8 cellular contexts compared by ENCODE assay signal in the genomic region with DNA sequence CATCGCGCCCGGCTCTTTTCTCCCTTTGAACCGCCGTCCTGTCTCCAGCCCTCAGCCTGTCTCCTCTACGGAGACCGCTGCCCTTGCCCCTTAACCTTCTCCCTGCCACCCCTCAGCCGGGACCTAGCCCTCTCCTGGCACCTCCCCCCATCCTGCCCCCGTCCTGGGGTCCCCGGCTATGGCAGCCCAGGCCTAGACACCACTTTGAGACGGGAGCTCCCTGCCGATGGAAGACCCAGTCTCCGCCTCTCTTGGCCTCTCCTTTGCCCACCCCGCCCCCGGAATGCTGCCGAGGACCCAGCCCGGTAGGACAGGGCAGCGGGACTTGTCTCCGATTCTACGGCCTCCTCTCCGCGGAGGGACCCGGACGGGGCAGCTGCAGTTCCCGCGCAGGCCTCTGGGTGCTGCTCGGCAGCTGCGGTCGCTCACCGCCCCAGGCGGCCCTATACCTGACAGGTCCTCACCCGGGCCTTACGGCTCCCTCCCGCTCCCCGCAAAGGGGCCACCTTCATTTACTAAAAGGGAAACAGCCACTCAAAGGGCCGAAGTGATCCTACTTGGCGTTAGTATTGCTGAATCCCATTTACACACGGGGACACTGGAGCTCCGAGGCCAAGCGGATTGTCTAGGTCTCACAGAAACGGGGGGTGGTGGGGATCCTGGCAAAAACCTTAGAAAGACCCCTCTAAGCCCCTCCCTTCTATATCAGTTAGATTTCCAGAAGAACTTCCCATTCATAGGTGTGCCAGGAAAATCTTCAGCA. TPM values are rescaled to one million over a fixed set of nuclear protein-coding genes. Genes with fewer than 3 reads are reported as not detected.
DNase-seq lines count a peak whose midpoint lies in the region; ATAC-seq and TF ChIP-seq lines count a peak whose summit lies in the region.

No MANE protein-coding gene starts in this region.

- TF ChIP-seq CTCF in AG04449 (IDR thresholded peaks at IDR 0.05; ENCODE audit: insufficient read depth, low read length, missing control alignments) (peak; percentile 95), MM.1S (IDR thresholded peaks at IDR 0.05; ENCODE audit: low read length) (peak; percentile 92), right atrium auricular region (IDR thresholded peaks at IDR 0.05) (peak; percentile 96 to 99), retinal pigment epithelial cell (conservative IDR thresholded peaks at IDR 0.05; ENCODE audit: low read depth, low read length) (peak; percentile 95)

- H2AFZ ChIP-seq in MM.1S (ENCODE audit: low read length), result peak overlapping the region; percentile 39; the same call in 1 of the 2 replicates

- ATAC-seq in GM18909 (IDR thresholded peaks at IDR 0.05; ENCODE audit: poor library complexity, unreplicated experiment) (peak; percentile 77), T-helper 17 cell (peak; percentile 98), HG02763 (IDR thresholded peaks at IDR 0.05; ENCODE audit: unreplicated experiment) (no peak)

- no peak overlapping the region; the same call in 1 of the 2 replicates for H3K4me3 ChIP-seq in AG04449 (ENCODE audit: low read depth, low read length)
- H3K4me3 ChIP-seq in MM.1S (ENCODE audit: low read length), result 0 out of 2 replicates have a peak overlapping the region, but pooled peaks have one; percentile 33
- H3K4me3 ChIP-seq in adipocyte (ENCODE audit: low read length), result no peak overlapping the region
- H3K4me3 ChIP-seq in right atrium auricular region, result no peak overlapping the region
- no peak overlapping the region for H3K4me3 ChIP-seq in retinal pigment epithelial cell (ENCODE audit: low read length)

- no peaks in the 10 kb centered on the region for H3K4me1 Mint-ChIP-seq in T-helper 17 cell

- no peaks in the 10 kb centered on the region for H4K20me1 ChIP-seq in MM.1S (ENCODE audit: insufficient read depth, low read length)

- H3K27me3 Mint-ChIP-seq in T-helper 17 cell, result peaks cover 66% of the 10 kb centered on the region

- H3K36me3 Mint-ChIP-seq in T-helper 17 cell (ENCODE audit: low read depth), result peaks cover 2% of the 10 kb centered on the region

- peak overlapping the region; percentile 79 for H3K4me3 Mint-ChIP-seq in T-helper 17 cell

- H3K27ac ChIP-seq in MM.1S (ENCODE audit: low read length), result no peak overlapping the region
- H3K27ac ChIP-seq in right atrium auricular region, result no peak overlapping the region

- peak overlapping the region; percentile 68 for H3K4me2 ChIP-seq in MM.1S (ENCODE audit: low read depth, low read length)

- H3K36me3 ChIP-seq in MM.1S (replicated peaks; ENCODE audit: insufficient read depth, low read length), result no peaks in the 10 kb centered on the region
- H3K36me3 ChIP-seq in adipocyte (ENCODE audit: control insufficient read depth, insufficient read depth, low read length, severe bottlenecking), result no peaks in the 10 kb centered on the region
- H3K36me3 ChIP-seq in right atrium auricular region, result no peaks in the 10 kb centered on the region

- no peaks in the 10 kb centered on the region for H3K9me2 ChIP-seq in MM.1S (replicated peaks; ENCODE audit: insufficient read depth, low read length)

- H3K4me1 ChIP-seq in MM.1S (ENCODE audit: low read length) (peaks cover 3% of the 10 kb centered on the region; the same call in 1 of the 2 replicates), adipocyte (ENCODE audit: control insufficient read depth, insufficient read depth, low read length) (no peaks in the 10 kb centered on the region), right atrium auricular region (peaks cover 0 to 7% of the 10 kb centered on the region in 2 donors)

- POLR2A ChIA-PET in AG04449 (lab: Yijun Ruan, JAX), result no interaction called here

- DNase-seq in AG04449 (ENCODE audit: low read depth, low spot score) (no peak), MM.1S (peak; percentile 77), T-helper 17 cell (peak; percentile 52 to 62 (median 62)), adipocyte (ENCODE audit: low read depth) (peak; percentile 84), right atrium auricular region (ENCODE audit: low spot score) (peak; percentile 79), retinal pigment epithelial cell (ENCODE audit: low read depth) (no peak)

- H3K9me3 ChIP-seq in MM.1S (replicated peaks; ENCODE audit: insufficient read depth, low read length) (no peaks in the 10 kb centered on the region), T-helper 17 cell (ENCODE audit: control insufficient read depth, low read length, poor library complexity, severe bottlenecking) (no peaks in the 10 kb centered on the region), adipocyte (ENCODE audit: control insufficient read depth, low read length) (no peaks in the 10 kb centered on the region), right atrium auricular region (no peaks in the 10 kb centered on the region)

- H3K27ac Mint-ChIP-seq in T-helper 17 cell, result no peak overlapping the region

- CTCF ChIA-PET in AG04449 (lab: Yijun Ruan, JAX), result interaction anchor here (0.6 to 12.4 kb wide), 25 partner anchors 9 to 232 kb away, joined by 3 to 232 read pairs (median 4); a partner anchor contains a TSS

- H3K27me3 ChIP-seq in MM.1S (replicated peaks; ENCODE audit: insufficient read depth, low read length) (peaks cover 85% of the 10 kb centered on the region), adipocyte (replicated peaks; ENCODE audit: control insufficient read depth, insufficient read depth, low read length) (peaks cover 45% of the 10 kb centered on the region), right atrium auricular region (peaks cover 5% of the 10 kb centered on the region in 2 donors)

- H3K79me2 ChIP-seq in MM.1S (ENCODE audit: low read length), result no peaks in the 10 kb centered on the region

- H3K9ac ChIP-seq in MM.1S (ENCODE audit: low read length) (no peak overlapping the region), adipocyte (ENCODE audit: low read length) (no peak overlapping the region)

- H3F3A ChIP-seq in MM.1S (ENCODE audit: insufficient read depth, low read length), result no peaks in the 10 kb centered on the region

RNA-seq across cellular contexts. Expression of a gene that starts 32.6 kb away (rescaled TPM):
- total RNA-seq in T-helper 17 cell (not detected), right atrium auricular region (not detected)

Comparison
In these comparisons a context has a peak if more than half of its experiments do, and no peak if none do; other contexts are left out.
1. DNase-seq: peak in MM.1S (single experiment), T-helper 17 cell (3 of 3), adipocyte (single experiment) and right atrium auricular region (single experiment); none in AG04449 (single experiment) and retinal pigment epithelial cell (single experiment).
2. Peak in every context shown above with its lines, with median percentiles within 50 percentile points of each other: CTCF ChIP-seq.